Comparison of ENCODE assay signal across 16 cellular contexts in genomic region chr14:24260026-24260779, GRCh38.
"Had no signal": no experiment of that assay in that cellular context is flagged by ENCODE, and none has a peak within 500 bp of the region (broad histone marks: within the 10 kb centered on the region; RNA-seq: fewer than 3 reads in every experiment).

No MANE protein-coding gene starts in this region.

- H3K27me3 Mint-ChIP-seq: activated CD4-positive, alpha-beta T cell treated with anti-CD3 and anti-CD28 coated beads, Interleukin-2, amount 10 ng/mL, durations not matched to agents 7 days and 5 days; activated naive CD8-positive, alpha-beta T cell treated with anti-CD3 and anti-CD28 coated beads, Interleukin-2, amount 50 U/mL, for 24 hours; naive thymus-derived CD8-positive, alpha-beta T cell; stimulated activated naive CD8-positive, alpha-beta T cell treated with anti-CD3 and anti-CD28 coated beads, Interleukin-15, amount 100 ng/mL, for 72 hours had no signal

- H3K4me1 Mint-ChIP-seq: activated CD4-positive, alpha-beta T cell treated with anti-CD3 and anti-CD28 coated beads, Interleukin-2, amount 10 ng/mL, durations not matched to agents 7 days and 5 days; activated naive CD8-positive, alpha-beta T cell treated with anti-CD3 and anti-CD28 coated beads, Interleukin-2, amount 50 U/mL, for 24 hours; endodermal cell; naive thymus-derived CD8-positive, alpha-beta T cell; stimulated activated naive CD8-positive, alpha-beta T cell treated with anti-CD3 and anti-CD28 coated beads, Interleukin-15, amount 100 ng/mL, for 72 hours had no signal

- H3K9me3 ChIP-seq: ascending aorta, heart left ventricle, psoas muscle, right lobe of liver, testis, uterus had no signal

- H3K27ac ChIP-seq: ascending aorta, dorsolateral prefrontal cortex, foreskin keratinocyte, heart left ventricle, psoas muscle, right lobe of liver, SK-N-MC, testis, uterus had no signal

- DNase-seq: activated CD4-positive, alpha-beta T cell treated with anti-CD3 and anti-CD28 coated beads, Interleukin-2, amount 10 ng/mL, durations not matched to agents 7 days and 5 days; activated naive CD4-positive, alpha-beta T cell; activated naive CD8-positive, alpha-beta T cell treated with anti-CD3 and anti-CD28 coated beads, Interleukin-2, amount 50 U/mL, for 24 hours; endodermal cell; left colon; naive thymus-derived CD8-positive, alpha-beta T cell; right lobe of liver; stimulated activated naive CD8-positive, alpha-beta T cell treated with anti-CD3 and anti-CD28 coated beads, Interleukin-15, amount 100 ng/mL, for 72 hours; testis; uterus had no signal

- ATAC-seq: activated naive CD8-positive, alpha-beta T cell treated with anti-CD3 and anti-CD28 coated beads, Interleukin-2, amount 50 U/mL, for 24 hours; left colon; naive thymus-derived CD8-positive, alpha-beta T cell; psoas muscle; stimulated activated naive CD8-positive, alpha-beta T cell treated with anti-CD3 and anti-CD28 coated beads, Interleukin-15, amount 100 ng/mL, for 72 hours had no signal

- H3K9me3 Mint-ChIP-seq: activated CD4-positive, alpha-beta T cell treated with anti-CD3 and anti-CD28 coated beads, Interleukin-2, amount 10 ng/mL, durations not matched to agents 7 days and 5 days; activated naive CD8-positive, alpha-beta T cell treated with anti-CD3 and anti-CD28 coated beads, Interleukin-2, amount 50 U/mL, for 24 hours; endodermal cell; naive thymus-derived CD8-positive, alpha-beta T cell; stimulated activated naive CD8-positive, alpha-beta T cell treated with anti-CD3 and anti-CD28 coated beads, Interleukin-15, amount 100 ng/mL, for 72 hours had no signal

- H3K36me3 ChIP-seq: ascending aorta, right lobe of liver, uterus had no signal

- H3K4me1 ChIP-seq: ascending aorta, heart left ventricle, psoas muscle, right lobe of liver, testis, uterus had no signal

- H3K4me3 ChIP-seq: ascending aorta, dorsolateral prefrontal cortex, heart left ventricle, psoas muscle, right lobe of liver, SK-N-MC, testis, uterus had no signal

- H3K4me3 Mint-ChIP-seq: activated CD4-positive, alpha-beta T cell treated with anti-CD3 and anti-CD28 coated beads, Interleukin-2, amount 10 ng/mL, durations not matched to agents 7 days and 5 days; activated naive CD8-positive, alpha-beta T cell treated with anti-CD3 and anti-CD28 coated beads, Interleukin-2, amount 50 U/mL, for 24 hours; endodermal cell; naive thymus-derived CD8-positive, alpha-beta T cell; stimulated activated naive CD8-positive, alpha-beta T cell treated with anti-CD3 and anti-CD28 coated beads, Interleukin-15, amount 100 ng/mL, for 72 hours had no signal

- H3K27ac Mint-ChIP-seq: activated CD4-positive, alpha-beta T cell treated with anti-CD3 and anti-CD28 coated beads, Interleukin-2, amount 10 ng/mL, durations not matched to agents 7 days and 5 days; activated naive CD8-positive, alpha-beta T cell treated with anti-CD3 and anti-CD28 coated beads, Interleukin-2, amount 50 U/mL, for 24 hours; endodermal cell; stimulated activated naive CD8-positive, alpha-beta T cell treated with anti-CD3 and anti-CD28 coated beads, Interleukin-15, amount 100 ng/mL, for 72 hours had no signal

- H3K27me3 ChIP-seq: ascending aorta, dorsolateral prefrontal cortex, foreskin keratinocyte, heart left ventricle, right lobe of liver, testis, uterus had no signal
